Comparison of ENCODE assay signal across 25 cellular contexts in genomic region chr10:68606918-68607317, GRCh38.
"Had no signal": no experiment of that assay in that cellular context is flagged by ENCODE, and none has a peak within 500 bp of the region (broad histone marks: within the 10 kb centered on the region; RNA-seq: fewer than 3 reads in every experiment).

No MANE protein-coding gene starts in this region.

- H3K36me3 Mint-ChIP-seq: natural killer cell had no signal

- H3K27me3 ChIP-seq: cardiac muscle cell, foreskin keratinocyte, tibial nerve had no signal

- H3K9me3 Mint-ChIP-seq: activated B cell treated with CpG ODN at 0.5 μM for 24 hours; activated naive CD8-positive, alpha-beta T cell treated with anti-CD3 and anti-CD28 coated beads for 36 hours; activated T-cell treated with anti-CD3 and anti-CD28 coated beads, Interleukin-2, amount 50 U/mL, for 4 hours; activated T-helper 2 cell treated with anti-CD3 and anti-CD28 coated beads, Interferon-gamma antibody, Interleukin-2, Interleukin-4, amounts not matched to agents 10 μg/mL and 5 μg/mL and 100 μg/mL, durations not matched to agents 14 hours and 24 hours and 36 hours; natural killer cell; stimulated activated naive CD8-positive, alpha-beta T cell treated with anti-CD3 and anti-CD28 coated beads, Interleukin-15, Interleukin-2, amounts not matched to agents 100 ng/mL and 50 ng/mL, for 24 hours had no signal

- H3K9me3 ChIP-seq: left ventricle myocardium inferior, tibial nerve had no signal

- H3K36me3 ChIP-seq: left ventricle myocardium inferior had no signal

- H3K4me3 Mint-ChIP-seq: activated B cell treated with CpG ODN at 0.5 μM for 24 hours; activated CD4-positive, alpha-beta T cell treated with anti-CD3 and anti-CD28 coated beads for 36 hours; activated naive CD8-positive, alpha-beta T cell treated with anti-CD3 and anti-CD28 coated beads for 36 hours; activated T-cell treated with anti-CD3 and anti-CD28 coated beads, Interleukin-2, amount 50 U/mL, for 4 hours; natural killer cell; stimulated activated naive CD8-positive, alpha-beta T cell treated with anti-CD3 and anti-CD28 coated beads, Interleukin-15, Interleukin-2, amounts not matched to agents 100 ng/mL and 50 ng/mL, for 24 hours; T-helper 17 cell had no signal

- ATAC-seq: activated CD4-positive, alpha-beta T cell treated with anti-CD3 and anti-CD28 coated beads for 36 hours; activated T-cell treated with anti-CD3 and anti-CD28 coated beads, Interleukin-2, amount 50 U/mL, for 4 hours; foreskin keratinocyte; natural killer cell; T-helper 17 cell had no signal

- H3K27me3 Mint-ChIP-seq: activated B cell treated with CpG ODN at 0.5 μM for 24 hours; activated CD4-positive, alpha-beta T cell treated with anti-CD3 and anti-CD28 coated beads for 36 hours; activated naive CD8-positive, alpha-beta T cell treated with anti-CD3 and anti-CD28 coated beads for 36 hours; progenitor cell of endocrine pancreas; stimulated activated naive CD8-positive, alpha-beta T cell treated with anti-CD3 and anti-CD28 coated beads, Interleukin-15, Interleukin-2, amounts not matched to agents 100 ng/mL and 50 ng/mL, for 24 hours; T-helper 17 cell had no signal

- H3K4me1 ChIP-seq: foreskin keratinocyte had no signal

- H3K27ac ChIP-seq: foreskin keratinocyte, left ventricle myocardium inferior had no signal

- H3K27ac Mint-ChIP-seq: activated B cell treated with CpG ODN at 0.5 μM for 24 hours; activated CD4-positive, alpha-beta T cell treated with anti-CD3 and anti-CD28 coated beads for 36 hours; activated naive CD8-positive, alpha-beta T cell treated with anti-CD3 and anti-CD28 coated beads for 36 hours; activated T-helper 2 cell treated with anti-CD3 and anti-CD28 coated beads, Interferon-gamma antibody, Interleukin-2, Interleukin-4, amounts not matched to agents 10 μg/mL and 5 μg/mL and 100 μg/mL, durations not matched to agents 14 hours and 24 hours and 36 hours; natural killer cell; progenitor cell of endocrine pancreas; stimulated activated naive CD8-positive, alpha-beta T cell treated with anti-CD3 and anti-CD28 coated beads, Interleukin-15, Interleukin-2, amounts not matched to agents 100 ng/mL and 50 ng/mL, for 24 hours; T-helper 17 cell had no signal

- DNase-seq: activated B cell treated with CpG ODN at 0.5 μM for 24 hours; activated CD4-positive, alpha-beta T cell treated with anti-CD3 and anti-CD28 coated beads for 36 hours; activated CD4-positive, alpha-beta T cell treated with anti-CD3 and anti-CD28 coated beads, Interleukin-2, amount 50 U/mL, for 4 hours; activated CD8-positive, alpha-beta memory T cell treated with anti-CD3 and anti-CD28 coated beads, Interleukin-2, amount 50 U/mL, for 48 hours; activated naive CD4-positive, alpha-beta T cell; activated naive CD8-positive, alpha-beta T cell treated with anti-CD3 and anti-CD28 coated beads for 36 hours; activated T-cell treated with anti-CD3 and anti-CD28 coated beads, Interleukin-2, amount 50 U/mL, for 4 hours; amniotic stem cell; erythroblast; foreskin keratinocyte; hippocampal formation; kidney glomerular epithelial cell; left ventricle myocardium inferior; midbrain; natural killer cell; retina; stimulated activated CD4-positive, alpha-beta T cell treated with anti-CD3 and anti-CD28 coated beads, Interleukin-4, amount 100 ng/mL, for 24 hours; substantia nigra; SW 1271; T-helper 17 cell had no signal

- H3K4me3 ChIP-seq: cardiac muscle cell, left ventricle myocardium inferior, tibial nerve had no signal
